Comparison of ENCODE assay signal across 21 cellular contexts in genomic region chr5:177142029-177142681, GRCh38. TPM values are rescaled to one million over a fixed set of nuclear protein-coding genes. Genes with fewer than 3 reads are reported as not detected.
DNase-seq lines count a peak whose midpoint lies in the region; ATAC-seq, FAIRE-seq and TF ChIP-seq lines count a peak whose summit lies in the region.
"Had no signal": no experiment of that assay in that cellular context is flagged by ENCODE, and none has a peak within 500 bp of the region (broad histone marks: within the 10 kb centered on the region; RNA-seq: fewer than 3 reads in every experiment).

No MANE protein-coding gene starts in this region.

- 74% methylated on average over 4 of the region's 4 CpGs for WGBS in K562 (ENCODE audit: insufficient coverage, low coverage, missing lambda C conversion rate)
- WGBS in mesendoderm (ENCODE audit: extremely low coverage, insufficient coverage, low lambda C conversion rate), result no CpG with 5 or more reads among the region's 4 CpGs

- no peaks in the 10 kb centered on the region for H3K9me3 Mint-ChIP-seq in CD14-positive monocyte
- H3K9me3 Mint-ChIP-seq: stimulated activated memory B cell treated with anti-CD40 and anti-IgM and Interleukin-4, amounts not matched to agents 10 μg/mL and 1 μg/mL and 100 μg/mL, for 72 hours had no signal

- no peak overlapping the region for H3K4me3 Mint-ChIP-seq in CD14-positive monocyte
- H3K4me3 Mint-ChIP-seq: stimulated activated memory B cell treated with anti-CD40 and anti-IgM and Interleukin-4, amounts not matched to agents 10 μg/mL and 1 μg/mL and 100 μg/mL, for 72 hours had no signal

- H4K5ac ChIP-seq in mesendoderm (ENCODE audit: low read length), result no peak overlapping the region

- no peak overlapping the region for H2AFZ ChIP-seq in K562 (ENCODE audit: low read depth, low read length)

- no peak overlapping the region for H3K4me3 ChIP-seq in HEK293 (ENCODE audit: low read depth, low read length)
- no peak overlapping the region for H3K4me3 ChIP-seq in K562
- H3K4me3 ChIP-seq in mesendoderm (ENCODE audit: low read length), result no peak overlapping the region
- H3K4me3 ChIP-seq: MG63, Peyer's patch, thyroid gland had no signal

- H3K4me1 ChIP-seq in HEK293 (ENCODE audit: control insufficient read depth, insufficient read depth, low read length), result peaks cover 6% of the 10 kb centered on the region; the same call in 1 of the 2 replicates
- H3K4me1 ChIP-seq in K562 (replicated peaks in 1 of 2; ENCODE audit: control insufficient read depth in 2 of 2, insufficient read depth in 2 of 2, low read length in 2 of 2), result peaks cover 0 to 2% of the 10 kb centered on the region in 2 experiments; a peak in 2 of 5 replicates
- H3K4me1 ChIP-seq in mesendoderm (ENCODE audit: control insufficient read depth, low read depth, low read length), result no peaks in the 10 kb centered on the region

- no peak for TF ChIP-seq RAD21 in K562 (CRISPR knock-in tag; conservative IDR thresholded peaks at IDR 0.05 in 1 of 2, IDR thresholded peaks at IDR 0.05 in 1 of 2)

- H2AK5ac ChIP-seq in mesendoderm (ENCODE audit: low read length), result no peak overlapping the region

- H3K23ac ChIP-seq in mesendoderm (ENCODE audit: low read length), result no peak overlapping the region

- H3K18ac ChIP-seq in mesendoderm (ENCODE audit: low read length), result no peak overlapping the region

- TF ChIP-seq CTCF in CD14-positive monocyte (IDR thresholded peaks at IDR 0.05), result no peak
- no peak for TF ChIP-seq CTCF in HEK293 (tag by site-specific recombination; IDR thresholded peaks at IDR 0.05)
- no peak for TF ChIP-seq CTCF in K562 (IDR thresholded peaks at IDR 0.05 in 2 of 3, conservative IDR thresholded peaks at IDR 0.05 in 1 of 3; ENCODE audit: insufficient read depth in 2 of 3, low read depth in 1 of 3, low read length in 3 of 3)
- TF ChIP-seq CTCF in GM10266 (IDR thresholded peaks at IDR 0.05; ENCODE audit: control insufficient read depth, insufficient read depth, low read depth, missing control alignments), result no peak

- H3K9me3 ChIP-seq in HEK293 (ENCODE audit: control insufficient read depth, insufficient read depth, low read depth, low read length) (no peaks in the 10 kb centered on the region), K562 (replicated peaks; ENCODE audit: control insufficient read depth, insufficient read depth, low read depth, low read length) (no peaks in the 10 kb centered on the region)
- H3K9me3 ChIP-seq: MG63, Peyer's patch, thyroid gland had no signal

- ATAC-seq in K562 (peak; percentile 73), HG02981 (IDR thresholded peaks at IDR 0.05; ENCODE audit: unreplicated experiment) (no peak)
- ATAC-seq: HCT116; SK-N-SH treated with all-trans-retinoic acid at 6 μM for 48 hours; stimulated activated memory B cell treated with anti-CD40 and anti-IgM and Interleukin-4, amounts not matched to agents 10 μg/mL and 1 μg/mL and 100 μg/mL, for 72 hours had no signal

- H3K4me2 ChIP-seq in K562 (ENCODE audit: insufficient read depth, low read length) (no peak overlapping the region), mesendoderm (ENCODE audit: low read length) (no peak overlapping the region)

- peaks cover 79 to 80% of the 10 kb centered on the region in 2 experiments for H3K36me3 ChIP-seq in HEK293 (ENCODE audit: control insufficient read depth in 2 of 2, insufficient read depth in 1 of 2, low read length in 2 of 2)
- peaks cover 80% of the 10 kb centered on the region for H3K36me3 ChIP-seq in K562 (ENCODE audit: control insufficient read depth, insufficient read depth, low read length)
- peaks cover 11% of the 10 kb centered on the region for H3K36me3 ChIP-seq in mesendoderm (ENCODE audit: control insufficient read depth, insufficient read depth, low read length)

- H2BK15ac ChIP-seq in mesendoderm (replicated peaks; ENCODE audit: low read depth), result no peak overlapping the region

- POLR2A ChIA-PET in HEK293 (lab: Yijun Ruan, JAX), result no interaction called here
- POLR2A ChIA-PET in K562 (lab: Yijun Ruan, JAX), result interaction anchor here (1.1 kb wide), 1 partner anchor 11 kb away, joined by 3 read pairs; no protein-coding TSS in a partner anchor

- no peak overlapping the region for H2BK120ac ChIP-seq in mesendoderm (ENCODE audit: low read depth, low read length)

- CTCF ChIA-PET in HEK293 (lab: Yijun Ruan, JAX) (interaction anchor here (0.7 kb wide), 1 partner anchor 24 kb away, joined by 3 read pairs; no protein-coding TSS in a partner anchor), K562 (lab: Yijun Ruan, JAX; ENCODE audit: low intra/inter-chr PET ratio) (no interaction called here)

- no peak for TF ChIP-seq EP300 in K562 (IDR thresholded peaks at IDR 0.05; ENCODE audit: low read length)

- no peak overlapping the region for H3K4ac ChIP-seq in mesendoderm (ENCODE audit: low read depth, low read length)

- peaks cover 6% of the 10 kb centered on the region for H3K79me1 ChIP-seq in mesendoderm (ENCODE audit: low read length)

- 0 out of 2 replicates have a peak, but pooled peaks cover 3% of the 10 kb centered on the region for H4K20me1 ChIP-seq in K562 (replicated peaks; ENCODE audit: control insufficient read depth, insufficient read depth, low read length)

- no peak for TF ChIP-seq POLR2A in K562 (conservative IDR thresholded peaks at IDR 0.05)

- BruUV-seq in K562 (replicated peaks; lab: Mats Ljungman, UMichigan), result no TSS peak

- in situ Hi-C loops in K562 (cut with MboI), result no loop called here

- H3K4me1 Mint-ChIP-seq in CD14-positive monocyte, result peaks cover 32% of the 10 kb centered on the region

- intact Hi-C loops in CD14-positive monocyte (cut with micrococcal nuclease) (no loop called here), K562 (cut with micrococcal nuclease) (no loop called here)

- H3K27ac ChIP-seq in HEK293 (ENCODE audit: extremely low read depth, low read depth, low read length) (no peak overlapping the region), K562 (ENCODE audit: extremely low read depth, low read depth, low read length) (0 out of 3 replicates have a peak overlapping the region, but pooled peaks have one; percentile 11), mesendoderm (ENCODE audit: low read depth, low read length) (no peak overlapping the region)
- H3K27ac ChIP-seq: Peyer's patch had no signal

- no peak overlapping the region for H2BK5ac ChIP-seq in mesendoderm (ENCODE audit: low read length)

- no peak overlapping the region for H4K8ac ChIP-seq in mesendoderm (ENCODE audit: low read depth, low read length)

- peaks cover 0 to 2% (median 2%) of the 10 kb centered on the region in 3 donors for H3K27me3 Mint-ChIP-seq in CD14-positive monocyte (ENCODE audit: low read depth in 3 of 3)
- H3K27me3 Mint-ChIP-seq: stimulated activated memory B cell treated with anti-CD40 and anti-IgM and Interleukin-4, amounts not matched to agents 10 μg/mL and 1 μg/mL and 100 μg/mL, for 72 hours had no signal

- H3K9me1 ChIP-seq in K562 (ENCODE audit: control insufficient read depth, insufficient read depth, low read length), result no peaks in the 10 kb centered on the region

- H3K36me3 Mint-ChIP-seq in CD14-positive monocyte, result peaks cover 56 to 86% of the 10 kb centered on the region in 2 donors

- H3K79me2 ChIP-seq in K562 (ENCODE audit: control insufficient read depth, insufficient read depth, low read length) (peaks cover 75% of the 10 kb centered on the region), mesendoderm (ENCODE audit: control insufficient read depth, insufficient read depth, low read length) (peaks cover 70% of the 10 kb centered on the region)

- DNase-seq in CD14-positive monocyte (ENCODE audit: low spot score) (no peak), K562 (ENCODE audit: extremely low read depth in 1 of 4, low spot score in 3 of 4) (no peak), mesendoderm (peak; percentile 23), GM10266 (ENCODE audit: extremely low spot score) (no peak), A172 (ENCODE audit: low spot score) (no peak), nucleus accumbens (lab: John Stamatoyannopoulos, UW) (no peak)
- DNase-seq: activated CD4-positive, alpha-beta T cell treated with anti-CD3 and anti-CD28 coated beads, Interleukin-2, amount 50 U/mL, for 1 hour; activated naive CD4-positive, alpha-beta T cell; anterior cingulate cortex; hippocampal formation; MG63; NCI-H187; NCI-H526; thyroid gland had no signal

- H3K9ac ChIP-seq in K562 (ENCODE audit: insufficient read depth in 1 of 2, low read depth in 2 of 2, low read length in 2 of 2) (no peak overlapping the region), mesendoderm (ENCODE audit: low read length) (no peak overlapping the region)

- no peak for FAIRE-seq in K562 (lab: Jason Lieb, UNC)
- FAIRE-seq: endometrium had no signal

- peak overlapping the region in 6 of 7 donors; percentile 28 to 77 (median 44) for H3K27ac Mint-ChIP-seq in CD14-positive monocyte
- H3K27ac Mint-ChIP-seq: stimulated activated memory B cell treated with anti-CD40 and anti-IgM and Interleukin-4, amounts not matched to agents 10 μg/mL and 1 μg/mL and 100 μg/mL, for 72 hours had no signal

- H3K27me3 ChIP-seq in K562 (ENCODE audit: control insufficient read depth in 2 of 2, insufficient read depth in 2 of 2, low read length in 2 of 2) (no peaks in the 10 kb centered on the region), mesendoderm (ENCODE audit: insufficient read depth, low read length, poor library complexity) (no peaks in the 10 kb centered on the region)
- H3K27me3 ChIP-seq: MG63, Peyer's patch, thyroid gland had no signal

- no peak overlapping the region for H3K56ac ChIP-seq in mesendoderm (ENCODE audit: low read length)

RNA-seq across cellular contexts. Expression of gene NSD1, which starts 8.6 kb away (rescaled TPM):
- polyA plus RNA-seq in CD14-positive monocyte, result 10 to 100 TPM; 19.0 to 31.9 TPM
- total RNA-seq in K562 (2011; cell fraction: chromatin; rRNA removed; ENCODE audit: low replicate concordance), result 86.2 and 191 TPM in 2 replicates
- 42.7 and 55.9 TPM in 2 replicates for total RNA-seq in K562 (2011; cell fraction: nucleolus; rRNA removed)
- 72.0 and 78.1 TPM in 2 replicates for total RNA-seq in K562 (2011; cell fraction: nucleoplasm; rRNA removed)
- 27.7 and 29.5 TPM in 2 replicates for total RNA-seq in K562 (2014; rRNA removed)
- total RNA-seq in K562 (2014; rRNA removed; fragmentation: Illumina TruSeq; extraction: Trizol), result 36.7 and 45.4 TPM in 2 replicates
- total RNA-seq in K562 (2015; rRNA removed; fragmentation: Illumina TruSeq; extraction: Trizol), result 39.1 TPM in 2 replicates
- total RNA-seq in K562 (2021), result 51.0 and 54.3 TPM in 2 replicates
- 13.9 and 15.7 TPM in 2 replicates for polyA plus RNA-seq in K562 (2011; rRNA removed)
- polyA plus RNA-seq in K562 (2011; cell fraction: cytosol; rRNA removed), result 8.4 and 10.3 TPM in 2 replicates
- 19.7 and 21.4 TPM in 2 replicates for polyA plus RNA-seq in K562 (2011; cell fraction: nucleus; rRNA removed)
- 16.7 and 20.4 TPM in 2 replicates for polyA plus RNA-seq in K562 (2012)
- 20.9 and 24.7 TPM in 2 replicates for polyA plus RNA-seq in K562 (2014; fragmentation: Illumina TruSeq; extraction: Trizol)
- polyA plus RNA-seq in K562 (2014; fragmentation: Nextera tagmentation; extraction: Ambion mirVana), result 1 to 10 TPM; 3.8 to 5.5 TPM
- 12.4 and 15.8 TPM in 2 replicates for polyA plus RNA-seq in K562 (2014; rRNA removed)
- 50.9 and 58.5 TPM in 2 replicates for polyA minus RNA-seq in K562 (2011; rRNA and poly(A)+ RNA removed)
- 27.5 and 32.6 TPM in 2 replicates for polyA minus RNA-seq in K562 (2011; cell fraction: cytosol; rRNA and poly(A)+ RNA removed)
- polyA minus RNA-seq in K562 (2011; cell fraction: nucleus; rRNA and poly(A)+ RNA removed), result 31.2 and 53.8 TPM in 2 replicates
- 38.2 TPM for polyA plus RNA-seq in mesendoderm (2013, experiment 1 of 2)
- polyA plus RNA-seq in mesendoderm (2013, experiment 2 of 2), result 38.5 TPM
- total RNA-seq in A172 (2014; rRNA removed; shearing (Covaris generic)), result 39.9 and 48.6 TPM in 2 replicates

RNA-seq across cellular contexts. Expression of gene FGFR4, which starts 55.4 kb away (rescaled TPM):
- polyA plus RNA-seq in CD14-positive monocyte, result not detected
- 41.6 and 132 TPM in 2 replicates for total RNA-seq in K562 (2011; cell fraction: chromatin; rRNA removed; ENCODE audit: low replicate concordance)
- 128 and 136 TPM in 2 replicates for total RNA-seq in K562 (2011; cell fraction: nucleolus; rRNA removed)
- 69.4 and 76.7 TPM in 2 replicates for total RNA-seq in K562 (2011; cell fraction: nucleoplasm; rRNA removed)
- total RNA-seq in K562 (2014; rRNA removed), result 19.1 and 25.8 TPM in 2 replicates
- 2.5 and 5.2 TPM in 2 replicates for total RNA-seq in K562 (2014; rRNA removed; fragmentation: Illumina TruSeq; extraction: Trizol)
- total RNA-seq in K562 (2015; rRNA removed; fragmentation: Illumina TruSeq; extraction: Trizol), result 7.5 and 7.8 TPM in 2 replicates
- total RNA-seq in K562 (2021), result 32.2 and 35.4 TPM in 2 replicates
- polyA plus RNA-seq in K562 (2011; rRNA removed), result 14.8 and 21.0 TPM in 2 replicates
- polyA plus RNA-seq in K562 (2011; cell fraction: cytosol; rRNA removed), result 21.8 and 41.8 TPM in 2 replicates
- polyA plus RNA-seq in K562 (2011; cell fraction: nucleus; rRNA removed), result 77.2 and 115 TPM in 2 replicates
- 11.4 and 14.2 TPM in 2 replicates for polyA plus RNA-seq in K562 (2012)
- polyA plus RNA-seq in K562 (2014; fragmentation: Illumina TruSeq; extraction: Trizol), result 7.0 and 15.9 TPM in 2 replicates
- polyA plus RNA-seq in K562 (2014; fragmentation: Nextera tagmentation; extraction: Ambion mirVana), result under 1 TPM; 0.76 to 0.89 TPM
- 17.9 and 24.9 TPM in 2 replicates for polyA plus RNA-seq in K562 (2014; rRNA removed)
- polyA minus RNA-seq in K562 (2011; rRNA and poly(A)+ RNA removed), result 7.1 and 8.8 TPM in 2 replicates
- 19.2 and 19.8 TPM in 2 replicates for polyA minus RNA-seq in K562 (2011; cell fraction: cytosol; rRNA and poly(A)+ RNA removed)
- polyA minus RNA-seq in K562 (2011; cell fraction: nucleus; rRNA and poly(A)+ RNA removed), result 29.4 and 31.4 TPM in 2 replicates
- polyA plus RNA-seq in mesendoderm (2013, experiment 1 of 2), result 28.8 TPM
- 30.0 TPM for polyA plus RNA-seq in mesendoderm (2013, experiment 2 of 2)
- 9.1 and 10.7 TPM in 2 replicates for total RNA-seq in A172 (2014; rRNA removed; shearing (Covaris generic))
